In the genomic region with DNA sequence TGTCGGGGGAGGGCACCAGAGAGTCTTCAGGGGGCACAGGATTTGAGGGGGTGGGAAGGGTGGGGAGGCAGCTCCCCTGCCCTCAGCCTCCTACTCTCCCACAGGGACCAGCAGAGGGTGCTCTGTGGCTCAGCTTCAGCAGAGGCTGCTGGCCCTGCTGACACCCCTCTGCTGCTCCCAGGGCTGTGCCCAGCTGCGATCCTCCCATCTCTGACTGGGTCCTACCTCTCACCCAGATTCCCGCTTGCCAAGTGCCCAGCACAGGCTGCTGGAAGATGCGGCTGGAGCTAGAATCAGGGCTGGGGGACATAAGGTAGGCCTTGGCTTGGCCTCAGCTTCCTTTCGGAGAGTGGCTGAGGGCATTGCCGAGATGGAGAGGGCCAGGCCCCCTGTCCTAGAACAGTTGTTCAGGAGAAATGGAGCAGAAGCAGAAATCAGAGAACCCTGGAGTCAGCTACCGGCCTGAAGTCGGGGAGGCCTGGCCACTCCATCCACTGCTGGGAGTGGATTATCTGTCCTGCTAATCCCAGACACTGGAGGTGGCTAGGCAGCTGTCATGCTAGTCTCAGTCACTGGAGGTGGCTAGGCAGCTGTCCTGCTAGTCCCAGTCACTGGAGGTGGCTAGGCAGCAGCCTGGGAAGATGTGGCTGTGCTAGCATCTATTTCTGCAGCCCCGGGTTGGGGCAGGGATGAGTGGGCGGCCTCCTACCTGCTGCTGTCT, we compare ENCODE assay signal across 1 cellular context.
TF ChIP-seq lines count a peak whose summit lies in the region.

No MANE protein-coding gene starts in this region.

TF ChIP-seq in K562, 482 proteins besides CTCF, POLR2A, EP300 and RAD21:
- no peak for TF ChIP-seq SREBF2 (CRISPR knock-in tag; IDR thresholded peaks at IDR 0.05)
- no peak for TF ChIP-seq NFATC3 (IDR thresholded peaks at IDR 0.05)
- TF ChIP-seq, protein P1, sequence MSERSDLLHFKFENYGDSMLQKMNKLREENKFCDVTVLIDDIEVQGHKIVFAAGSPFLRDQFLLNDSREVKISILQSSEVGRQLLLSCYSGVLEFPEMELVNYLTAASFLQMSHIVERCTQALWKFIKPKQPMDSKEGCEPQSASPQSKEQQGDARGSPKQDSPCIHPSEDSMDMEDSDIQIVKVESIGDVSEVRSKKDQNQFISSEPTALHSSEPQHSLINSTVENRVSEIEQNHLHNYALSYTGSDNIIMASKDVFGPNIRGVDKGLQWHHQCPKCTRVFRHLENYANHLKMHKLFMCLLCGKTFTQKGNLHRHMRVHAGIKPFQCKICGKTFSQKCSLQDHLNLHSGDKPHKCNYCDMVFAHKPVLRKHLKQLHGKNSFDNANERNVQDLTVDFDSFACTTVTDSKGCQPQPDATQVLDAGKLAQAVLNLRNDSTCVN (CRISPR knock-in tag; IDR thresholded peaks at IDR 0.05): no peak
- no peak for TF ChIP-seq RHOXF2B (CRISPR knock-in tag; conservative IDR thresholded peaks at IDR 0.05)
- no peak for TF ChIP-seq ZNF668 (CRISPR knock-in tag; IDR thresholded peaks at IDR 0.05)
- TF ChIP-seq, protein P2, sequence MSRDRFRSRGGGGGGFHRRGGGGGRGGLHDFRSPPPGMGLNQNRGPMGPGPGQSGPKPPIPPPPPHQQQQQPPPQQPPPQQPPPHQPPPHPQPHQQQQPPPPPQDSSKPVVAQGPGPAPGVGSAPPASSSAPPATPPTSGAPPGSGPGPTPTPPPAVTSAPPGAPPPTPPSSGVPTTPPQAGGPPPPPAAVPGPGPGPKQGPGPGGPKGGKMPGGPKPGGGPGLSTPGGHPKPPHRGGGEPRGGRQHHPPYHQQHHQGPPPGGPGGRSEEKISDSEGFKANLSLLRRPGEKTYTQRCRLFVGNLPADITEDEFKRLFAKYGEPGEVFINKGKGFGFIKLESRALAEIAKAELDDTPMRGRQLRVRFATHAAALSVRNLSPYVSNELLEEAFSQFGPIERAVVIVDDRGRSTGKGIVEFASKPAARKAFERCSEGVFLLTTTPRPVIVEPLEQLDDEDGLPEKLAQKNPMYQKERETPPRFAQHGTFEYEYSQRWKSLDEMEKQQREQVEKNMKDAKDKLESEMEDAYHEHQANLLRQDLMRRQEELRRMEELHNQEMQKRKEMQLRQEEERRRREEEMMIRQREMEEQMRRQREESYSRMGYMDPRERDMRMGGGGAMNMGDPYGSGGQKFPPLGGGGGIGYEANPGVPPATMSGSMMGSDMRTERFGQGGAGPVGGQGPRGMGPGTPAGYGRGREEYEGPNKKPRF (IDR thresholded peaks at IDR 0.05; ENCODE audit: low read depth, low read length): no peak
- TF ChIP-seq ZNF384 (IDR thresholded peaks at IDR 0.05; ENCODE audit: low read depth, low read length): no peak
- TF ChIP-seq, protein P3, sequence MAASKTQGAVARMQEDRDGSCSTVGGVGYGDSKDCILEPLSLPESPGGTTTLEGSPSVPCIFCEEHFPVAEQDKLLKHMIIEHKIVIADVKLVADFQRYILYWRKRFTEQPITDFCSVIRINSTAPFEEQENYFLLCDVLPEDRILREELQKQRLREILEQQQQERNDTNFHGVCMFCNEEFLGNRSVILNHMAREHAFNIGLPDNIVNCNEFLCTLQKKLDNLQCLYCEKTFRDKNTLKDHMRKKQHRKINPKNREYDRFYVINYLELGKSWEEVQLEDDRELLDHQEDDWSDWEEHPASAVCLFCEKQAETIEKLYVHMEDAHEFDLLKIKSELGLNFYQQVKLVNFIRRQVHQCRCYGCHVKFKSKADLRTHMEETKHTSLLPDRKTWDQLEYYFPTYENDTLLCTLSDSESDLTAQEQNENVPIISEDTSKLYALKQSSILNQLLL (CRISPR knock-in tag; IDR thresholded peaks at IDR 0.05; ENCODE audit: borderline replicate concordance): no peak
- no peak for TF ChIP-seq HNRNPUL1 (IDR thresholded peaks at IDR 0.05; ENCODE audit: low read length)
- TF ChIP-seq GABPB1 (CRISPR knock-in tag; IDR thresholded peaks at IDR 0.05): no peak
- TF ChIP-seq, protein P4, sequence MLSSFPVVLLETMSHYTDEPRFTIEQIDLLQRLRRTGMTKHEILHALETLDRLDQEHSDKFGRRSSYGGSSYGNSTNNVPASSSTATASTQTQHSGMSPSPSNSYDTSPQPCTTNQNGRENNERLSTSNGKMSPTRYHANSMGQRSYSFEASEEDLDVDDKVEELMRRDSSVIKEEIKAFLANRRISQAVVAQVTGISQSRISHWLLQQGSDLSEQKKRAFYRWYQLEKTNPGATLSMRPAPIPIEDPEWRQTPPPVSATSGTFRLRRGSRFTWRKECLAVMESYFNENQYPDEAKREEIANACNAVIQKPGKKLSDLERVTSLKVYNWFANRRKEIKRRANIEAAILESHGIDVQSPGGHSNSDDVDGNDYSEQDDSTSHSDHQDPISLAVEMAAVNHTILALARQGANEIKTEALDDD (IDR thresholded peaks at IDR 0.05): no peak
- TF ChIP-seq ZNF324 (CRISPR knock-in tag; IDR thresholded peaks at IDR 0.05): no peak
